9 cellular contexts compared by ENCODE assay signal in the genomic region with DNA sequence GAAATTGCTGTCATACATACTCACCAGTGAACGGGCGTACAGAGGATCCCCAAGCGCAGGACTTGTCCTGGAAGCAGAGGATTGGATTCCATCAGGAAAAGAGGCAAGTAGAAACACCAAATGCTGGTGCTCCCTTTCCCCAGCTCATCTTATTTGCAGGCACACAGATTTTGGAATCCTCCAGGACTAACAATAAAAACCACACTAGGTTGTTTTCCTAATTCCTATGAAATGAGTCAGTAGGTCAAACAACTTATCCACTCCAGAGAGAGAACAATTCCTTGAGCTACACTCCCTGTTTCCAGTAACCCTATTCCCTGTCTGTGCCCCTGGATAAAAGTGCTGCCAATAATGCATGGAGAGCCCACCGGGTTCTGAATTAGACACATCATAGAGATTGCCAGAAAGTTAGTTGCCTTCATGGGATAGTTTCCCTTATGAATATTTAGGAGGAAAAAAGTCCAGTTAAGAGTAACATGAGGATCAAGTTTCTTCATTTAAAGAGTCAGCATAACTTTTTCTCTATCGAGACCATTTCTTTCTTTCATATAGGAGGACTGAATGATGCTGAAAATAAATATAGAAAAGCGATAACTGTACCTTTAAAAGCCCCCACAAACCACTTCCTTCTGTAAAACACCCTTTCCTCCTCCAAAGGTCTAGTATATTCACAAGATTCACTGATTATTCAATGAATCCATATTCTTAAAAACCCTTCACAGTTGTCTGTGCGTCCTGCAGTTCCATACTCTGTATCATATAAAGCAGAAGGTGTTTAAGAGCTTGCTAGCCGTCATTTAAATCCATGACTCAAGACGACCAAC.
DNase-seq lines count a peak whose midpoint lies in the region; ATAC-seq and TF ChIP-seq lines count a peak whose summit lies in the region.
"Had no signal": no experiment of that assay in that cellular context is flagged by ENCODE, and none has a peak within 500 bp of the region (broad histone marks: within the 10 kb centered on the region; RNA-seq: fewer than 3 reads in every experiment).

No MANE protein-coding gene starts in this region.

- peak; percentile 12 for ATAC-seq in GM21619 (IDR thresholded peaks at IDR 0.05; ENCODE audit: unreplicated experiment)
- ATAC-seq in GM21825 (IDR thresholded peaks at IDR 0.05; ENCODE audit: unreplicated experiment) = no peak

- TF ChIP-seq POLR2A in ovary (IDR thresholded peaks at IDR 0.05) = no peak

- TF ChIP-seq CTCF in AG09309 (IDR thresholded peaks at IDR 0.05; ENCODE audit: control insufficient read depth, insufficient read depth, low read depth, low read length, missing control alignments) (no peak), endodermal cell (conservative IDR thresholded peaks at IDR 0.05) (no peak), ovary (IDR thresholded peaks at IDR 0.05) (no peak)

- H3K4me1 ChIP-seq in endodermal cell (ENCODE audit: control insufficient read depth, insufficient read depth, low read length) (peaks cover 14% of the 10 kb centered on the region), ovary (ENCODE audit: insufficient read depth) (peaks cover 34% of the 10 kb centered on the region)

- no peak for DNase-seq in AG09309 (ENCODE audit: low read depth)
- DNase-seq in RKO (ENCODE audit: low spot score) = peak; percentile 94
- no peak for DNase-seq in endodermal cell
- peak in 1 of 5 donors; percentile 14 for DNase-seq in ovary
- no peak for DNase-seq in HPDE6-E6E7 (ENCODE audit: extremely low spot score)
- no peak for DNase-seq in NOMO-1 (lab: John Stamatoyannopoulos, UW; ENCODE audit: unreplicated experiment in 2 of 2)

- peaks cover 52% of the 10 kb centered on the region for H3K4me1 Mint-ChIP-seq in endodermal cell

- no peaks in the 10 kb centered on the region for H3K27me3 Mint-ChIP-seq in endodermal cell (ENCODE audit: insufficient read depth)

- no peaks in the 10 kb centered on the region for H3K9me3 Mint-ChIP-seq in endodermal cell

- no peak overlapping the region for H3K27ac Mint-ChIP-seq in endodermal cell

- H3K27me3 ChIP-seq in endodermal cell (ENCODE audit: control insufficient read depth, insufficient read depth, low read length, poor library complexity, severe bottlenecking) = no peaks in the 10 kb centered on the region
- no peaks in the 10 kb centered on the region for H3K27me3 ChIP-seq in ovary

- H3K36me3 Mint-ChIP-seq in endodermal cell (ENCODE audit: low read depth) = no peaks in the 10 kb centered on the region

- H3K27ac ChIP-seq in endodermal cell (ENCODE audit: low read depth, low read length) (no peak overlapping the region), ovary (peak overlapping the region; percentile 23 to 76)

- no peaks in the 10 kb centered on the region for H3K36me3 ChIP-seq in endodermal cell (ENCODE audit: control insufficient read depth, insufficient read depth, low read length)
- H3K36me3 ChIP-seq in ovary = no peaks in the 10 kb centered on the region
- H3K36me3 ChIP-seq: HAP-1 had no signal

- H3K4me3 ChIP-seq in AG09309 (ENCODE audit: control insufficient read depth, low read depth, low read length) (peak overlapping the region; percentile 68), endodermal cell (ENCODE audit: low read length) (no peak overlapping the region), ovary (peak overlapping the region; percentile 36)

- no peak overlapping the region for H3K9ac ChIP-seq in endodermal cell (ENCODE audit: extremely low read depth, low read length, poor library complexity, severe bottlenecking)

- TF ChIP-seq EP300 in ovary (IDR thresholded peaks at IDR 0.05) = no peak

- peak overlapping the region; percentile 15 for H3K4me3 Mint-ChIP-seq in endodermal cell

- no peaks in the 10 kb centered on the region for H3K9me3 ChIP-seq in endodermal cell (ENCODE audit: control insufficient read depth, low read length)
- no peaks in the 10 kb centered on the region for H3K9me3 ChIP-seq in ovary
- H3K9me3 ChIP-seq: HAP-1 had no signal

- WGBS in endodermal cell (ENCODE audit: insufficient coverage in 1 of 2, insufficient read length in 1 of 2), 2 experiments = 77 to 81% methylated on average over 8 of the region's 9 CpGs
- 7 to 13% (median 8%) methylated on average over 9 of the region's 9 CpGs for WGBS in ovary, 3 donors

- intact Hi-C loops in ovary (cut with DNase I) = no loop called here
